9 cellular contexts compared by ENCODE assay signal in genomic region chr12:32568241-32568640, GRCh38.
A peak's percentile ranks its signal among the peaks of the same experiment; 100 is the strongest.
DNase-seq lines count a peak whose midpoint lies in the region; ATAC-seq, FAIRE-seq and TF ChIP-seq lines count a peak whose summit lies in the region.
"Had no signal": no experiment of that assay in that cellular context is flagged by ENCODE, and none has a peak within 500 bp of the region (broad histone marks: within the 10 kb centered on the region; RNA-seq: fewer than 3 reads in every experiment).

No MANE protein-coding gene starts in this region.

- peak overlapping the region; percentile 8 for H3K9ac ChIP-seq in astrocyte (ENCODE audit: low read length)

- H3K4me2 ChIP-seq in astrocyte (ENCODE audit: low read length), result peak overlapping the region; percentile 27

- H3K9me3 ChIP-seq in astrocyte (ENCODE audit: insufficient read depth, low read depth, low read length), result no peaks in the 10 kb centered on the region
- no peaks in the 10 kb centered on the region for H3K9me3 ChIP-seq in right atrium auricular region
- H3K9me3 ChIP-seq in suprapubic skin, result no peaks in the 10 kb centered on the region

- H3K27ac Mint-ChIP-seq in astrocyte (ENCODE audit: unreplicated experiment), result peak overlapping the region; percentile 88

- peaks cover 32% of the 10 kb centered on the region for H3K4me1 Mint-ChIP-seq in astrocyte (ENCODE audit: low read depth, unreplicated experiment)

- TF ChIP-seq CTCF in astrocyte (IDR thresholded peaks at IDR 0.05; ENCODE audit: insufficient read depth, low read depth, low read length) (no peak), right atrium auricular region (IDR thresholded peaks at IDR 0.05) (no peak), suprapubic skin (IDR thresholded peaks at IDR 0.05) (no peak)

- H3K4me3 ChIP-seq in astrocyte (ENCODE audit: insufficient read depth, low read depth, low read length), result no peak overlapping the region
- H3K4me3 ChIP-seq in right atrium auricular region, result no peak overlapping the region
- no peak overlapping the region for H3K4me3 ChIP-seq in suprapubic skin

- H3K27ac ChIP-seq in astrocyte (ENCODE audit: low read depth, low read length) (peak overlapping the region; percentile 62), right atrium auricular region (peak overlapping the region; percentile 0 to 35), suprapubic skin (peak overlapping the region; percentile 12)

- no peak overlapping the region for H2AFZ ChIP-seq in astrocyte (ENCODE audit: low read depth, low read length)

- no peaks in the 10 kb centered on the region for H3K27me3 Mint-ChIP-seq in astrocyte (ENCODE audit: low read depth, unreplicated experiment)

- H4K20me1 ChIP-seq in astrocyte (ENCODE audit: insufficient read depth, low read length), result no peaks in the 10 kb centered on the region

- H3K36me3 Mint-ChIP-seq in astrocyte (ENCODE audit: low read depth, unreplicated experiment), result peaks cover 6% of the 10 kb centered on the region

- H3K36me3 ChIP-seq in astrocyte (ENCODE audit: insufficient read depth, low read length), result no peaks in the 10 kb centered on the region
- no peaks in the 10 kb centered on the region for H3K36me3 ChIP-seq in right atrium auricular region
- peaks cover 5% of the 10 kb centered on the region for H3K36me3 ChIP-seq in suprapubic skin

- H3K27me3 ChIP-seq in astrocyte (ENCODE audit: insufficient read depth, low read length), result no peaks in the 10 kb centered on the region
- H3K27me3 ChIP-seq in right atrium auricular region, result no peaks in the 10 kb centered on the region
- no peaks in the 10 kb centered on the region for H3K27me3 ChIP-seq in suprapubic skin

- peak; percentile 74 for FAIRE-seq in astrocyte (lab: Jason Lieb, UNC)

- peaks cover 2% of the 10 kb centered on the region for H3K9me3 Mint-ChIP-seq in astrocyte (ENCODE audit: unreplicated experiment)

- peaks cover 31% of the 10 kb centered on the region for H3K4me1 ChIP-seq in astrocyte (ENCODE audit: insufficient read depth, low read length)
- peaks cover 0 to 55% of the 10 kb centered on the region in 2 donors for H3K4me1 ChIP-seq in right atrium auricular region
- peaks cover 40% of the 10 kb centered on the region for H3K4me1 ChIP-seq in suprapubic skin

- ATAC-seq in HG02759 (IDR thresholded peaks at IDR 0.05; ENCODE audit: unreplicated experiment) (no peak), HG03460 (IDR thresholded peaks at IDR 0.05; ENCODE audit: unreplicated experiment) (no peak), HG02938 (IDR thresholded peaks at IDR 0.05; ENCODE audit: unreplicated experiment) (no peak)

- WGBS in suprapubic skin, result 5% methylated on average over 1 of the region's 1 CpG

- TF ChIP-seq EP300 in suprapubic skin (IDR thresholded peaks at IDR 0.05), result no peak

- no peak for TF ChIP-seq POLR2A in suprapubic skin (IDR thresholded peaks at IDR 0.05)

- DNase-seq in LHCN-M2 (ENCODE audit: low read depth) (peak; percentile 78), astrocyte (ENCODE audit: low read depth) (peak; percentile 95), right atrium auricular region (ENCODE audit: low spot score) (no peak), suprapubic skin (ENCODE audit: low spot score in 2 of 2) (no peak)
- DNase-seq: head of caudate nucleus, NCI-H774 had no signal

- H3K4me3 Mint-ChIP-seq in astrocyte (ENCODE audit: unreplicated experiment), result no peak overlapping the region

- peaks cover 33% of the 10 kb centered on the region for H3K79me2 ChIP-seq in astrocyte (ENCODE audit: insufficient read depth, low read length)

Comparison
In these comparisons a context has a peak if more than half of its experiments do, and no peak if none do; other contexts are left out.
1. DNase-seq: peak in LHCN-M2 (single experiment) and astrocyte (single experiment); none in right atrium auricular region (single experiment) and suprapubic skin (0 of 2).
2. H3K27ac ChIP-seq: peak in every context shown above with its lines; median percentile 62 in astrocyte; 18 in right atrium auricular region; 12 in suprapubic skin.